8 cellular contexts compared by ENCODE assay signal in the genomic region with DNA sequence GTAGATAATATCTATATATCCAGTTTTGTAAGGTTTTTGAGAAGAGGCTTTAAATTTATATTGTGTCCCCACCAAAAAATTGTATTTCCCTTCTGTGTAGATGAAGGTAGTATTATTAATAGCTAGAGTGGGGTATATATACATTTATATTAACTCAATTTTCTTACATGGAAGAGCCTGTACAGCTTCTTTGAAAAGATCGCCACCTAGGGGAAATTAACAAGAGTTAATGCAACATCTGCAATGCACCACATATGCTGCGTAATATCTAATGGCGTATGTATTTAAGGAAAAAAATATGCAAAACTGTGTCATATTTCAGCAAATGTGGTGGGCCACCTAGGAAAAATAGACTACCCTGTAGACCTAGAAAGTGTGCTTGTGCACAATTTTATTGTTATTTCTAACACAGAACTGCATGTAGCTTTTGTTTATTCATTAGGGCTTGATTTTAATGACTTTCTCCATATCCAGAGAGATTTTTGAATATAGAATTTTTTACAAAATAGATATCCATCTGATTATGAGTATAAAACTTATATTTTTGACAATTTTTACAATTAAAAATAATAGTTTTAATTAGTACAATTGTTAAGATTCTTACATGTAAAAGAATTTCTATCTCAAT. TPM values are rescaled to one million over a fixed set of nuclear protein-coding genes. Genes with fewer than 3 reads are reported as not detected.
A peak's percentile ranks its signal among the peaks of the same experiment; 100 is the strongest.
DNase-seq lines count a peak whose midpoint lies in the region; ATAC-seq and TF ChIP-seq lines count a peak whose summit lies in the region.

No MANE protein-coding gene starts in this region.

- POLR2A ChIA-PET in RWPE1 (lab: Yijun Ruan, JAX; ENCODE audit: low non-redundant PET): no interaction called here

- H3K36me3 ChIP-seq in thoracic aorta: no peaks in the 10 kb centered on the region

- H3K27ac Mint-ChIP-seq in activated naive CD4-positive, alpha-beta T cell treated with anti-CD3 and anti-CD28 coated beads, Interleukin-2, amount 50 U/mL, for 72 hours: no peak overlapping the region

- TF ChIP-seq CTCF in RWPE1 (conservative IDR thresholded peaks at IDR 0.05; ENCODE audit: low read depth) (peak; percentile 74), fibroblast of pulmonary artery (IDR thresholded peaks at IDR 0.05; ENCODE audit: low read length, missing control alignments) (peak; percentile 74), thoracic aorta (IDR thresholded peaks at IDR 0.05) (peak; percentile 49)

- H3K9me3 ChIP-seq in thoracic aorta: no peaks in the 10 kb centered on the region

- no peaks in the 10 kb centered on the region for H3K27me3 ChIP-seq in thoracic aorta (replicated peaks; ENCODE audit: insufficient read depth)

- peak; percentile 80 for ATAC-seq in GM21515 (IDR thresholded peaks at IDR 0.05; ENCODE audit: unreplicated experiment)
- ATAC-seq in thoracic aorta (ENCODE audit: insufficient number of reproducible peaks, low FRiP score, low read depth): no peak
- no peak for ATAC-seq in activated naive CD4-positive, alpha-beta T cell treated with anti-CD3 and anti-CD28 coated beads, Interleukin-2, amount 50 U/mL, for 72 hours

- CTCF ChIA-PET in RWPE1 (lab: Yijun Ruan, JAX): interaction anchor here (0.5 to 1.1 kb wide), 5 partner anchors 17 to 1397 kb away, joined by 3 to 6 read pairs (median 3); no protein-coding TSS in a partner anchor

- H3K9me3 Mint-ChIP-seq in activated naive CD4-positive, alpha-beta T cell treated with anti-CD3 and anti-CD28 coated beads, Interleukin-2, amount 50 U/mL, for 72 hours: no peaks in the 10 kb centered on the region

- DNase-seq in EL: peak; percentile 61
- DNase-seq in Kasumi-1 (lab: John Stamatoyannopoulos, UW): peak; percentile 84 to 92
- peak; percentile 33 for DNase-seq in RWPE1 (ENCODE audit: low spot score)
- peak; percentile 83 for DNase-seq in fibroblast of pulmonary artery (ENCODE audit: low read depth)
- no peak for DNase-seq in thoracic aorta (ENCODE audit: low spot score)
- no peak for DNase-seq in activated naive CD4-positive, alpha-beta T cell treated with anti-CD3 and anti-CD28 coated beads, Interleukin-2, amount 50 U/mL, for 72 hours (ENCODE audit: low spot score in 2 of 2)
- no peak for DNase-seq in activated effector memory CD4-positive, alpha-beta T cell treated with Interleukin-2 at 50 U/mL for 16 hours

- H3K27ac ChIP-seq in RWPE1: no peak overlapping the region
- H3K27ac ChIP-seq in thoracic aorta: no peak overlapping the region

- H3K4me3 ChIP-seq in fibroblast of pulmonary artery (replicated peaks; ENCODE audit: low read depth, low read length) (no peak overlapping the region), thoracic aorta (no peak overlapping the region)

- H3K4me1 ChIP-seq in thoracic aorta (ENCODE audit: control insufficient read depth in 1 of 2, low read depth in 2 of 2): no peaks in the 10 kb centered on the region

- no peaks in the 10 kb centered on the region for H3K36me3 Mint-ChIP-seq in activated naive CD4-positive, alpha-beta T cell treated with anti-CD3 and anti-CD28 coated beads, Interleukin-2, amount 50 U/mL, for 72 hours

RNA-seq across cellular contexts. Expression of gene CCER1, which starts 14.0 kb away (rescaled TPM):
- not detected for total RNA-seq in thoracic aorta
- not detected for total RNA-seq in activated naive CD4-positive, alpha-beta T cell treated with anti-CD3 and anti-CD28 coated beads, Interleukin-2, amount 50 U/mL, for 72 hours

Comparison
In these comparisons a context has a peak if more than half of its experiments do, and no peak if none do; other contexts are left out.
1. DNase-seq: peak in EL (single experiment), Kasumi-1 (2 of 2), RWPE1 (single experiment) and fibroblast of pulmonary artery (single experiment); none in thoracic aorta (single experiment), activated naive CD4-positive, alpha-beta T cell treated with anti-CD3 and anti-CD28 coated beads, Interleukin-2, amount 50 U/mL, for 72 hours (0 of 2) and activated effector memory CD4-positive, alpha-beta T cell treated with Interleukin-2 at 50 U/mL for 16 hours (single experiment).
2. Peak in every context shown above with its lines, with median percentiles within 50 percentile points of each other: CTCF ChIP-seq.